In genomic region chr7:127587663-127588018, GRCh38 we compare ENCODE assay signal across 6 cellular contexts. TPM values are rescaled to one million over a fixed set of nuclear protein-coding genes. Genes with fewer than 3 reads are reported as not detected.
A peak's percentile ranks its signal among the peaks of the same experiment; 100 is the strongest.
DNase-seq lines count a peak whose midpoint lies in the region; TF ChIP-seq lines count a peak whose summit lies in the region.

No MANE protein-coding gene starts in this region.

- H3K9me3 ChIP-seq in cardiac muscle cell (ENCODE audit: low read depth) (no peaks in the 10 kb centered on the region), iPS-18c (ENCODE audit: control insufficient read depth, insufficient read depth, low read length) (no peaks in the 10 kb centered on the region), vagina (no peaks in the 10 kb centered on the region)

- H3K27ac ChIP-seq in cardiac muscle cell, result peak overlapping the region; percentile 77
- peak overlapping the region; percentile 93 for H3K27ac ChIP-seq in vagina

- no peak for TF ChIP-seq POLR2A in vagina (IDR thresholded peaks at IDR 0.05)

- peaks cover 9% of the 10 kb centered on the region for H3K4me1 ChIP-seq in cardiac muscle cell (ENCODE audit: low read depth)
- H3K4me1 ChIP-seq in vagina, result peaks cover 50% of the 10 kb centered on the region

- intact Hi-C loops in cardiac septum (cut with DNase I), result loop anchor here (2.0 to 5.0 kb wide), 3 partner anchors 65 to 335 kb away; partner anchors contain the start of genes GRM8, SND1 and ZNF800
- intact Hi-C loops in vagina (cut with DNase I), result loop anchor here (5.0 kb wide), 1 partner anchor 65 kb away; the partner anchor contains the start of gene SND1

- no peak for DNase-seq in cardiac muscle cell (ENCODE audit: low read depth in 1 of 2, low spot score in 1 of 2)
- no peak for DNase-seq in cardiac septum (ENCODE audit: low spot score)
- DNase-seq in vagina (ENCODE audit: extremely low spot score in 2 of 2), result no peak
- DNase-seq in NCI-H1694 treated with DMSO at 0.1 percent for 48 hours (lab: John Stamatoyannopoulos, UW), result no peak
- no peak for DNase-seq in GDM1 (lab: John Stamatoyannopoulos, UW)

- H3K4me3 ChIP-seq in cardiac muscle cell (peak overlapping the region; percentile 92), iPS-18c (ENCODE audit: insufficient read depth, low read depth, low read length) (peak overlapping the region; percentile 63), vagina (peak overlapping the region; percentile 99)

- no peaks in the 10 kb centered on the region for H3K27me3 ChIP-seq in cardiac muscle cell
- H3K27me3 ChIP-seq in vagina, result no peaks in the 10 kb centered on the region

- H3K36me3 ChIP-seq in cardiac muscle cell (peaks cover 7% of the 10 kb centered on the region), vagina (peaks cover 0 to 26% of the 10 kb centered on the region in 2 donors)

- TF ChIP-seq CTCF in cardiac muscle cell (IDR thresholded peaks at IDR 0.05; ENCODE audit: low read depth, low read length) (no peak), vagina (IDR thresholded peaks at IDR 0.05) (no peak)

RNA-seq across cellular contexts. Expression of gene ARF5, which starts 0.6 kb away (rescaled TPM):
- total RNA-seq in cardiac muscle cell (280 and 378 TPM in 2 replicates), cardiac septum (102 TPM), vagina (137 TPM)
- polyA plus RNA-seq in cardiac muscle cell, result 264 and 298 TPM in 2 replicates

RNA-seq across cellular contexts. Expression of gene GCC1, which starts 2.2 kb away (rescaled TPM):
- total RNA-seq in cardiac muscle cell (15.1 and 15.6 TPM in 2 replicates), cardiac septum (6.8 TPM), vagina (10.8 TPM)
- 8.7 and 9.6 TPM in 2 replicates for polyA plus RNA-seq in cardiac muscle cell

RNA-seq across cellular contexts. Expression of gene FSCN3, which starts 5.9 kb away (rescaled TPM):
- total RNA-seq in cardiac muscle cell (1.0 and 1.1 TPM in 2 replicates), cardiac septum (0.27 TPM), vagina (1.7 TPM)
- 0.43 and 1.8 TPM in 2 replicates for polyA plus RNA-seq in cardiac muscle cell

RNA-seq across cellular contexts. Expression of gene PAX4, which starts 30.3 kb away (rescaled TPM):
- total RNA-seq in cardiac muscle cell (not detected in 2 replicates), cardiac septum (not detected), vagina (not detected)
- polyA plus RNA-seq in cardiac muscle cell, result not detected in 2 replicates
